ENCODE assay signal across 12 cellular contexts in the genomic region with DNA sequence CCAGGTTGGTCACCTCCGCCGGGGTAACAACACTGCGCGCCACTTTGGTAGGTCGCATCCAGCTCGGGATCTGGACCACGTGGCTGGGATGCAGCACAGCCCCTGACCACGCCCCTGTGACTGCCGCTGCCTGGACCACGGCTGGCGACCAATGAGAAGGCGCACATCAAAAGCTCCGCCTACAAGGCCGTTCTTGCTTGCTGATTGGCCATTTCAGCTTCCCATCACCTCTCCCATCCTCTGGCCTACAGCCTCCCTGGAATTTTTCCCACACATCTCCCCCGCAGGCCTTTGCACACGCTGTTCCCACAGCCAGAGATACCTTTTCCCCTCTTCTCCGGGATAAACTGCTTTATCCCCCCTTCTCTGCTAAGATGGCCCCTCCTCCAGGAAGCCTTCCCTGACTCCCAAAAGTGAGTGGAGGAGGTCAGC. TPM values are rescaled to one million over a fixed set of nuclear protein-coding genes. Genes with fewer than 3 reads are reported as not detected.
DNase-seq lines count a peak whose midpoint lies in the region; ATAC-seq and TF ChIP-seq lines count a peak whose summit lies in the region.
"Had no signal": no experiment of that assay in that cellular context is flagged by ENCODE, and none has a peak within 500 bp of the region (broad histone marks: within the 10 kb centered on the region; RNA-seq: fewer than 3 reads in every experiment).

No MANE protein-coding gene starts in this region.

- no peaks in the 10 kb centered on the region for H3K27me3 ChIP-seq in PC-9 (ENCODE audit: insufficient read depth, low read depth)

- peaks cover 8% of the 10 kb centered on the region for H3K4me1 ChIP-seq in PC-9 (replicated peaks; ENCODE audit: insufficient read depth)
- H3K4me1 ChIP-seq: psoas muscle had no signal

- ATAC-seq in GM19395 (IDR thresholded peaks at IDR 0.05; ENCODE audit: unreplicated experiment) = no peak

- DNase-seq in activated CD4-positive, alpha-beta T cell treated with anti-CD3 and anti-CD28 coated beads for 48 hours = peak; percentile 30
- no peak for DNase-seq in activated CD4-positive, alpha-beta T cell treated with anti-CD3 and anti-CD28 coated beads for 1 hour
- DNase-seq in RPMI7951 (ENCODE audit: low read depth) (peak; percentile 15), fibroblast of pulmonary artery (ENCODE audit: low read depth) (peak; percentile 65), renal cortical epithelial cell (ENCODE audit: low read depth) (peak; percentile 23), PC-9 (no peak), MV-4-11 (lab: John Stamatoyannopoulos, UW) (no peak)
- DNase-seq: activated B cell treated with CpG ODN at 0.5 μM for 24 hours; activated effector memory CD4-positive, alpha-beta T cell treated with Interleukin-2 at 50 U/mL for 16 hours; Kasumi-1; psoas muscle had no signal

- TF ChIP-seq CTCF in fibroblast of pulmonary artery (IDR thresholded peaks at IDR 0.05; ENCODE audit: low read length, missing control alignments) (no peak), PC-9 (conservative IDR thresholded peaks at IDR 0.05) (no peak)

- H2AFZ ChIP-seq in PC-9 = no peak overlapping the region

- H3F3A ChIP-seq in PC-9 (ENCODE audit: insufficient read depth, low read depth) = peaks cover 8% of the 10 kb centered on the region; the same call in 1 of the 2 replicates

- POLR2A ChIA-PET in PC-9 (lab: Charles Lee; ENCODE audit: unreplicated experiment) = no interaction called here

- H3K27ac ChIP-seq in PC-9 = no peak overlapping the region
- H3K27ac ChIP-seq: psoas muscle had no signal

- H3K9me3 ChIP-seq in PC-9 (ENCODE audit: insufficient read depth, low read depth) = no peaks in the 10 kb centered on the region
- H3K9me3 ChIP-seq: psoas muscle had no signal

- no peak overlapping the region for H3K4me2 ChIP-seq in PC-9

- CTCF ChIA-PET in PC-9 (lab: Charles Lee) = no interaction called here

- H3K4me3 ChIP-seq in fibroblast of pulmonary artery (replicated peaks; ENCODE audit: low read depth, low read length) = no peak overlapping the region
- no peak overlapping the region for H3K4me3 ChIP-seq in PC-9
- H3K4me3 ChIP-seq: psoas muscle had no signal

- H3K9me2 ChIP-seq in PC-9 (ENCODE audit: insufficient read depth) = no peaks in the 10 kb centered on the region

- BruUV-seq in PC-9 (replicated peaks; lab: Mats Ljungman, UMichigan) = no TSS peak

- no peaks in the 10 kb centered on the region for H3K36me3 ChIP-seq in PC-9 (ENCODE audit: low read depth)

- no peaks in the 10 kb centered on the region for H4K20me1 ChIP-seq in PC-9 (ENCODE audit: insufficient read depth)

- H3K79me2 ChIP-seq in PC-9 (ENCODE audit: low read depth) = no peaks in the 10 kb centered on the region

- intact Hi-C loops in PC-9 (cut with micrococcal nuclease; ENCODE audit: unreplicated experiment) = no loop called here

RNA-seq across cellular contexts. Expression of gene MAP1S, which starts 12.5 kb away (rescaled TPM):
- 9.6 and 10.0 TPM in 2 replicates for total RNA-seq in RPMI7951 (2014; rRNA removed; shearing (Covaris generic))
- total RNA-seq in renal cortical epithelial cell (18.1 and 43.3 TPM in 2 replicates), PC-9 (2021) (74.6 and 86.9 TPM in 2 replicates)

RNA-seq across cellular contexts. Expression of gene UNC13A, which starts 18.6 kb away (rescaled TPM):
- total RNA-seq in RPMI7951 (2014; rRNA removed; shearing (Covaris generic)) = 0.10 and 0.12 TPM in 2 replicates
- total RNA-seq in renal cortical epithelial cell (0.05 TPM in 1 of 2 replicates, not detected in the other), PC-9 (2021) (0.17 and 0.20 TPM in 2 replicates)

RNA-seq across cellular contexts. Expression of gene FCHO1, which starts 44.5 kb away (rescaled TPM):
- total RNA-seq in RPMI7951 (2014; rRNA removed; shearing (Covaris generic)) = 0.60 and 2.5 TPM in 2 replicates
- total RNA-seq in renal cortical epithelial cell (0.80 and 3.3 TPM in 2 replicates), PC-9 (2021) (34.8 and 36.5 TPM in 2 replicates)

Comparison
In these comparisons a context has a peak if more than half of its experiments do, and no peak if none do; other contexts are left out.
1. DNase-seq: peak in activated CD4-positive, alpha-beta T cell treated with anti-CD3 and anti-CD28 coated beads for 48 hours (single experiment), RPMI7951 (single experiment), fibroblast of pulmonary artery (single experiment) and renal cortical epithelial cell (single experiment); none in activated CD4-positive, alpha-beta T cell treated with anti-CD3 and anti-CD28 coated beads for 1 hour (single experiment), PC-9 (0 of 2) and MV-4-11 (single experiment).